ENCODE assay signal across 9 cellular contexts in genomic region chr10:62054825-62055224, GRCh38.
DNase-seq lines count a peak whose midpoint lies in the region; ATAC-seq lines count a peak whose summit lies in the region.
"Had no signal": no experiment of that assay in that cellular context is flagged by ENCODE, and none has a peak within 500 bp of the region (broad histone marks: within the 10 kb centered on the region; RNA-seq: fewer than 3 reads in every experiment).

No MANE protein-coding gene starts in this region.

- no peak overlapping the region for H2BK5ac ChIP-seq in mesenchymal stem cell (ENCODE audit: low read depth, low read length, poor library complexity, severe bottlenecking)

- no peak overlapping the region for H3K18ac ChIP-seq in mesenchymal stem cell (ENCODE audit: low read depth in 1 of 2, low read length in 2 of 2)

- H2AK5ac ChIP-seq in mesenchymal stem cell (ENCODE audit: low read length, severe bottlenecking), result no peak overlapping the region

- H3K36me3 ChIP-seq in ACC112 (ENCODE audit: insufficient read depth, low read length) (peaks cover 61% of the 10 kb centered on the region), SK-N-MC (ENCODE audit: insufficient read depth, low read length) (peaks cover 16% of the 10 kb centered on the region; the same call in 1 of the 2 replicates), mesenchymal stem cell (ENCODE audit: control insufficient read depth in 1 of 2, insufficient read depth in 2 of 2, low read depth in 1 of 2, low read length in 2 of 2) (peaks cover 7 to 91% of the 10 kb centered on the region in 2 experiments)

- H2BK15ac ChIP-seq in mesenchymal stem cell (ENCODE audit: low read depth, poor library complexity, severe bottlenecking), result no peak overlapping the region

- peak; percentile 47 for ATAC-seq in GM18907 (IDR thresholded peaks at IDR 0.05; ENCODE audit: unreplicated experiment)
- no peak for ATAC-seq in GM21423 (IDR thresholded peaks at IDR 0.05; ENCODE audit: unreplicated experiment)

- H4K91ac ChIP-seq in mesenchymal stem cell (ENCODE audit: low read length), result no peak overlapping the region

- peaks cover 7% of the 10 kb centered on the region for H3K79me1 ChIP-seq in mesenchymal stem cell (replicated peaks; ENCODE audit: low read length, poor library complexity, severe bottlenecking)

- peaks cover 82% of the 10 kb centered on the region for H3K4me1 ChIP-seq in ACC112 (ENCODE audit: control insufficient read depth, insufficient read depth, low read length, unreplicated experiment)
- peaks cover 2% of the 10 kb centered on the region for H3K4me1 ChIP-seq in mesenchymal stem cell (ENCODE audit: control insufficient read depth, insufficient read depth, low read depth, low read length)

- H2AFZ ChIP-seq in ACC112 (ENCODE audit: low read length, unreplicated experiment), result no peak overlapping the region
- H2AFZ ChIP-seq in mesenchymal stem cell (ENCODE audit: low read depth, low read length), result no peak overlapping the region

- H3K14ac ChIP-seq in mesenchymal stem cell (ENCODE audit: low read length in 2 of 2), result no peak overlapping the region

- H3K27me3 ChIP-seq in ACC112 (ENCODE audit: insufficient read depth, low read length), result no peaks in the 10 kb centered on the region
- no peaks in the 10 kb centered on the region for H3K27me3 ChIP-seq in mesenchymal stem cell (ENCODE audit: control insufficient read depth in 1 of 2, insufficient read depth in 1 of 2, low read length in 2 of 2)

- H3K4ac ChIP-seq in mesenchymal stem cell (ENCODE audit: low read depth in 1 of 2, low read length in 2 of 2), result no peak overlapping the region

- WGBS in mesenchymal stem cell, result no CpG with 5 or more reads among the region's 1 CpG

- H3K9ac ChIP-seq in SK-N-MC (ENCODE audit: insufficient read length) (no peak overlapping the region), mesenchymal stem cell (ENCODE audit: low read length) (peak overlapping the region; percentile 84)

- no peak overlapping the region for H4K8ac ChIP-seq in mesenchymal stem cell (ENCODE audit: low read length)

- no peak overlapping the region for H2BK12ac ChIP-seq in mesenchymal stem cell (ENCODE audit: low read length in 2 of 2)

- DNase-seq in SK-N-MC (ENCODE audit: low read depth, low spot score) (no peak), mesenchymal stem cell (peak; percentile 53), RKO (ENCODE audit: low spot score) (no peak), NCI-H2029 (lab: John Stamatoyannopoulos, UW) (no peak)
- no peak for DNase-seq in effector CD8-positive, alpha-beta T cell (lab: John Stamatoyannopoulos, UW)
- DNase-seq: DMS79 treated with DMSO at 0.1 percent for 48 hours had no signal

- H3K79me2 ChIP-seq in ACC112 (ENCODE audit: control insufficient read depth, insufficient read depth, low read length, unreplicated experiment), result peaks cover 79% of the 10 kb centered on the region

- no peak overlapping the region for H3K23ac ChIP-seq in mesenchymal stem cell (ENCODE audit: low read length in 2 of 2)

- H3K4me3 ChIP-seq in ACC112 (ENCODE audit: low read depth, low read length) (peak overlapping the region; percentile 56), SK-N-MC (peak overlapping the region; percentile 47), mesenchymal stem cell (ENCODE audit: insufficient read depth in 1 of 2, low read depth in 1 of 2, low read length in 2 of 2) (peak overlapping the region in 1 of 2 experiments; percentile 71)

- no peak overlapping the region for H3K4me2 ChIP-seq in mesenchymal stem cell (ENCODE audit: low read length, poor library complexity, severe bottlenecking)

- H3K27ac ChIP-seq in ACC112 (ENCODE audit: low read depth, low read length), result peak overlapping the region; percentile 3; the same call in 1 of the 2 replicates
- H3K27ac ChIP-seq in SK-N-MC, result peak overlapping the region; percentile 71; the same call in 1 of the 2 replicates
- H3K27ac ChIP-seq in mesenchymal stem cell (ENCODE audit: low read length, poor library complexity, severe bottlenecking), result no peak overlapping the region

- H3K9me3 ChIP-seq in SK-N-MC (ENCODE audit: low read depth, low read length) (no peaks in the 10 kb centered on the region), mesenchymal stem cell (ENCODE audit: control insufficient read depth, low read length) (no peaks in the 10 kb centered on the region)

- no peak overlapping the region for H2BK120ac ChIP-seq in mesenchymal stem cell (ENCODE audit: low read depth, low read length)
